In genomic region chr17:67718325-67718941, GRCh38 we compare ENCODE assay signal across 8 cellular contexts. TPM values are rescaled to one million over a fixed set of nuclear protein-coding genes. Genes with fewer than 3 reads are reported as not detected.
DNase-seq lines count a peak whose midpoint lies in the region; ATAC-seq and TF ChIP-seq lines count a peak whose summit lies in the region.

No MANE protein-coding gene starts in this region.

- DNase-seq in NCI-H2081 (lab: John Stamatoyannopoulos, UW) (peak; percentile 10 to 49), NCI-H2081 treated with DMSO at 0.1 percent for 48 hours (lab: John Stamatoyannopoulos, UW) (no peak), T-helper 17 cell (peak in 2 of 3 donors; percentile 15 to 18), thoracic aorta (ENCODE audit: low spot score) (no peak)
- no peak for DNase-seq in effector memory CD4-positive, alpha-beta T cell

- peak overlapping the region; percentile 93 for H3K9ac ChIP-seq in muscle layer of colon (ENCODE audit: low read length)

- H3K9me3 ChIP-seq in T-helper 17 cell (ENCODE audit: control insufficient read depth, low read length, poor library complexity, severe bottlenecking): no peaks in the 10 kb centered on the region
- no peaks in the 10 kb centered on the region for H3K9me3 ChIP-seq in effector memory CD4-positive, alpha-beta T cell (ENCODE audit: control insufficient read depth, low read length)
- H3K9me3 ChIP-seq in muscle layer of colon (ENCODE audit: low read length): no peaks in the 10 kb centered on the region
- H3K9me3 ChIP-seq in thoracic aorta: no peaks in the 10 kb centered on the region

- peak overlapping the region; percentile 100 for H3K4me3 Mint-ChIP-seq in T-helper 17 cell

- peak; percentile 1 for ATAC-seq in HG03354 (IDR thresholded peaks at IDR 0.05; ENCODE audit: poor library complexity, severe bottlenecking, unreplicated experiment)
- ATAC-seq in T-helper 17 cell: peak; percentile 29
- ATAC-seq in thoracic aorta (ENCODE audit: insufficient number of reproducible peaks, low FRiP score, low read depth): no peak
- ATAC-seq in GM19463 (IDR thresholded peaks at IDR 0.05; ENCODE audit: unreplicated experiment): no peak

- peak overlapping the region; percentile 100 for H3K27ac Mint-ChIP-seq in T-helper 17 cell

- H3K27ac ChIP-seq in effector memory CD4-positive, alpha-beta T cell (ENCODE audit: insufficient read depth, low read length, poor library complexity, severe bottlenecking): peak overlapping the region; percentile 92
- H3K27ac ChIP-seq in muscle layer of colon (ENCODE audit: low read depth, low read length) (peak overlapping the region; percentile 73), thoracic aorta (peak overlapping the region; percentile 73 to 84)

- H3K4me1 ChIP-seq in effector memory CD4-positive, alpha-beta T cell (ENCODE audit: control insufficient read depth, insufficient read depth, low read length, poor library complexity, severe bottlenecking): peaks cover 14% of the 10 kb centered on the region
- H3K4me1 ChIP-seq in muscle layer of colon (ENCODE audit: insufficient read depth, low read length) (peaks cover 11% of the 10 kb centered on the region), thoracic aorta (ENCODE audit: control insufficient read depth in 1 of 2, low read depth in 2 of 2) (peaks cover 11 to 14% of the 10 kb centered on the region in 2 donors)

- H3K4me3 ChIP-seq in effector memory CD4-positive, alpha-beta T cell (ENCODE audit: insufficient read depth, low read depth, low read length, poor library complexity, severe bottlenecking): peak overlapping the region; percentile 94
- H3K4me3 ChIP-seq in muscle layer of colon (ENCODE audit: low read depth in 1 of 2, low read length in 2 of 2) (peak overlapping the region; percentile 93 to 97), thoracic aorta (peak overlapping the region; percentile 88)

- H3K4me1 Mint-ChIP-seq in T-helper 17 cell: peaks cover 15% of the 10 kb centered on the region

- no peak for TF ChIP-seq CTCF in thoracic aorta (IDR thresholded peaks at IDR 0.05)

- H3K36me3 Mint-ChIP-seq in T-helper 17 cell (ENCODE audit: low read depth): peaks cover 7% of the 10 kb centered on the region

- H3K27me3 Mint-ChIP-seq in T-helper 17 cell: no peaks in the 10 kb centered on the region

- H3K27me3 ChIP-seq in effector memory CD4-positive, alpha-beta T cell (replicated peaks; ENCODE audit: control insufficient read depth, insufficient read depth, low read length, poor library complexity, severe bottlenecking): no peaks in the 10 kb centered on the region
- H3K27me3 ChIP-seq in muscle layer of colon (ENCODE audit: control insufficient read depth in 1 of 2, insufficient read depth in 2 of 2, low read length in 2 of 2): no peaks in the 10 kb centered on the region
- no peaks in the 10 kb centered on the region for H3K27me3 ChIP-seq in thoracic aorta (replicated peaks; ENCODE audit: insufficient read depth)

- peaks cover 33% of the 10 kb centered on the region for H3K36me3 ChIP-seq in effector memory CD4-positive, alpha-beta T cell (ENCODE audit: control insufficient read depth, insufficient read depth, low read length)
- H3K36me3 ChIP-seq in muscle layer of colon (ENCODE audit: insufficient read depth, low read length) (peaks cover 30% of the 10 kb centered on the region), thoracic aorta (peaks cover 12% of the 10 kb centered on the region)

RNA-seq across cellular contexts. Expression of gene NOL11, which starts 0.7 kb away (rescaled TPM):
- total RNA-seq in T-helper 17 cell (10 to 100 TPM; 51.4 to 67.8 TPM), thoracic aorta (10 to 100 TPM; 12.2 to 22.2 TPM)

Comparison
In these comparisons a context has a peak if more than half of its experiments do, and no peak if none do; other contexts are left out.
1. DNase-seq: peak in NCI-H2081 (2 of 2) and T-helper 17 cell (2 of 3); none in NCI-H2081 treated with DMSO at 0.1 percent for 48 hours (single experiment), effector memory CD4-positive, alpha-beta T cell (0 of 3) and thoracic aorta (single experiment).
2. ATAC-seq: peak in HG03354 (single experiment) and T-helper 17 cell (single experiment); none in thoracic aorta (single experiment) and GM19463 (single experiment).
3. Peak in every context shown above with its lines, with median percentiles within 50 percentile points of each other: H3K27ac ChIP-seq and H3K4me3 ChIP-seq.